ENCODE assay signal across 21 cellular contexts in genomic region chr1:193763313-193763712, GRCh38.
DNase-seq lines count a peak whose midpoint lies in the region; ATAC-seq and TF ChIP-seq lines count a peak whose summit lies in the region.
"Had no signal": no experiment of that assay in that cellular context is flagged by ENCODE, and none has a peak within 500 bp of the region (broad histone marks: within the 10 kb centered on the region; RNA-seq: fewer than 3 reads in every experiment).

No MANE protein-coding gene starts in this region.

- ATAC-seq in upper lobe of left lung (ENCODE audit: low FRiP score in 2 of 2), result no peak
- no peak for ATAC-seq in GM19351 (IDR thresholded peaks at IDR 0.05; ENCODE audit: unreplicated experiment)
- ATAC-seq: activated CD4-positive, CD25-positive, alpha-beta regulatory T cell treated with anti-CD3 and anti-CD28 coated beads, Interleukin-2, amount 50 U/mL, for 24 hours; activated CD8-positive, alpha-beta T cell treated with anti-CD3 and anti-CD28 coated beads, Interleukin-2, amount 10 ng/mL, durations not matched to agents 7 days and 5 days; gastroesophageal sphincter; upper lobe of right lung had no signal

- no peak for TF ChIP-seq POLR2A in upper lobe of left lung (IDR thresholded peaks at IDR 0.05)

- in situ Hi-C loops in brain microvascular endothelial cell (cut with HindIII; ENCODE audit: low pct_ligation_motif_present, low sequenced_read_pairs), result no loop called here

- no peaks in the 10 kb centered on the region for H3K36me3 Mint-ChIP-seq in immature natural killer cell
- H3K36me3 Mint-ChIP-seq: naive B cell had no signal

- no peaks in the 10 kb centered on the region for H3K27me3 ChIP-seq in brain microvascular endothelial cell (replicated peaks)
- no peaks in the 10 kb centered on the region for H3K27me3 ChIP-seq in upper lobe of left lung
- H3K27me3 ChIP-seq: gastroesophageal sphincter, right atrium auricular region, upper lobe of right lung had no signal

- H3K9me3 Mint-ChIP-seq in immature natural killer cell, result no peaks in the 10 kb centered on the region
- H3K9me3 Mint-ChIP-seq: activated T-cell treated with anti-CD3 and anti-CD28 coated beads, Interleukin-2, amount 50 U/mL, for 24 hours; H9; naive B cell had no signal

- H3K4me3 ChIP-seq in brain microvascular endothelial cell (ENCODE audit: low read depth, low read length) (no peak overlapping the region), upper lobe of left lung (no peak overlapping the region)
- H3K4me3 ChIP-seq: gastroesophageal sphincter, right atrium auricular region, upper lobe of right lung had no signal

- DNase-seq in EL (peak; percentile 46), NCI-H226 (peak; percentile 18), brain microvascular endothelial cell (peak; percentile 12), lung microvascular endothelial cell (ENCODE audit: low read depth in 2 of 2) (peak; percentile 9 to 60), immature natural killer cell (no peak), upper lobe of left lung (no peak), D341Med (ENCODE audit: low spot score) (no peak)
- DNase-seq: ACHN; activated CD8-positive, alpha-beta T cell treated with anti-CD3 and anti-CD28 coated beads, Interleukin-2, amount 10 ng/mL, durations not matched to agents 7 days and 5 days; activated T-cell treated with anti-CD3 and anti-CD28 coated beads, Interleukin-2, amount 50 U/mL, for 24 hours; C1 segment of cervical spinal cord; H9; KG1; MV-4-11; naive B cell; NCI-H774; upper lobe of right lung had no signal

- TF ChIP-seq CTCF in brain microvascular endothelial cell (IDR thresholded peaks at IDR 0.05; ENCODE audit: low read depth, low read length, missing control alignments), result no peak
- TF ChIP-seq CTCF in upper lobe of left lung (IDR thresholded peaks at IDR 0.05), result no peak

- 79 to 88% methylated on average over 3 of the region's 3 CpGs for WGBS in upper lobe of left lung, 2 donors

- no peak overlapping the region for H3K4me3 Mint-ChIP-seq in immature natural killer cell
- H3K4me3 Mint-ChIP-seq: activated CD8-positive, alpha-beta T cell treated with anti-CD3 and anti-CD28 coated beads, Interleukin-2, amount 10 ng/mL, durations not matched to agents 7 days and 5 days; activated T-cell treated with anti-CD3 and anti-CD28 coated beads, Interleukin-2, amount 50 U/mL, for 24 hours; H9; naive B cell had no signal

- no peaks in the 10 kb centered on the region for H3K4me1 Mint-ChIP-seq in immature natural killer cell
- H3K4me1 Mint-ChIP-seq: H9, naive B cell had no signal

- H3K27ac ChIP-seq in brain microvascular endothelial cell (no peak overlapping the region), upper lobe of left lung (no peak overlapping the region)
- H3K27ac ChIP-seq: gastroesophageal sphincter, right atrium auricular region, upper lobe of right lung had no signal

- H3K27ac Mint-ChIP-seq in immature natural killer cell, result no peak overlapping the region
- H3K27ac Mint-ChIP-seq: activated CD8-positive, alpha-beta T cell treated with anti-CD3 and anti-CD28 coated beads, Interleukin-2, amount 10 ng/mL, durations not matched to agents 7 days and 5 days; activated T-cell treated with anti-CD3 and anti-CD28 coated beads, Interleukin-2, amount 50 U/mL, for 24 hours; H9; naive B cell had no signal

- H3K4me1 ChIP-seq in upper lobe of left lung, result peaks cover 0 to 3% (median 0%) of the 10 kb centered on the region in 4 donors
- H3K4me1 ChIP-seq: right atrium auricular region, upper lobe of right lung had no signal

- H3K36me3 ChIP-seq in brain microvascular endothelial cell (replicated peaks) (no peaks in the 10 kb centered on the region), upper lobe of left lung (no peaks in the 10 kb centered on the region)
- H3K36me3 ChIP-seq: gastroesophageal sphincter, right atrium auricular region, upper lobe of right lung had no signal

- no peaks in the 10 kb centered on the region for H3K9me3 ChIP-seq in upper lobe of left lung
- H3K9me3 ChIP-seq: gastroesophageal sphincter, right atrium auricular region, upper lobe of right lung had no signal

- TF ChIP-seq EP300 in upper lobe of left lung (IDR thresholded peaks at IDR 0.05), result no peak

- no peaks in the 10 kb centered on the region for H3K27me3 Mint-ChIP-seq in immature natural killer cell (ENCODE audit: low read depth in 3 of 3)
- H3K27me3 Mint-ChIP-seq: activated T-cell treated with anti-CD3 and anti-CD28 coated beads, Interleukin-2, amount 50 U/mL, for 24 hours; naive B cell had no signal

Comparison
In these comparisons a context has a peak if more than half of its experiments do, and no peak if none do; other contexts are left out.
1. DNase-seq: peak in EL (single experiment), NCI-H226 (single experiment), brain microvascular endothelial cell (single experiment) and lung microvascular endothelial cell (2 of 2); none in immature natural killer cell (0 of 3), upper lobe of left lung (0 of 2) and D341Med (single experiment).